In the genomic region with DNA sequence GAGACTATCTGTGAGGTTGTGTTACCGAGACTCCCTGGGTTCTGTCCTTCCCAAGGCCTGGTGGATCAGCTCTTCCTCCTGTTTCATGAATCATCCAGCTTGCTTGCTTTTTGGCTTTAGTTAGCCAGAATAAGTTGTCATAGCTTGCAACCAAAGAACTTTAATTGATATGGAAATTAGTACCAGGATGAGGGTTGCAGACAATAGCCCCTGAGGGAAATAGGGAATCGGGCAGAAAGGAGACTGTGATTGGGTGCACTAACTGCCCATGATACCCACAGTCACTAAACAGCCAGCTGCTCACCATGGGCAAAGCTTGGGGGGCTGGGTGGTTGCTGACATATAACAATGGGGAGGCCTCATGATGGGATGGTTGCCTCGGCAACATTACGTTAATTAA, we compare ENCODE assay signal across 21 cellular contexts. TPM values are rescaled to one million over a fixed set of nuclear protein-coding genes. Genes with fewer than 3 reads are reported as not detected.
DNase-seq lines count a peak whose midpoint lies in the region; ATAC-seq and TF ChIP-seq lines count a peak whose summit lies in the region.
"Had no signal": no experiment of that assay in that cellular context is flagged by ENCODE, and none has a peak within 500 bp of the region (broad histone marks: within the 10 kb centered on the region; RNA-seq: fewer than 3 reads in every experiment).

No MANE protein-coding gene starts in this region.

- TF ChIP-seq RAD21 in neural cell (conservative IDR thresholded peaks at IDR 0.05): no peak

- H3K4me3 Mint-ChIP-seq in brain: peak overlapping the region in 2 of 5 experiments; percentile 36 to 55
- H3K4me3 Mint-ChIP-seq: CD4-positive, alpha-beta memory T cell had no signal

- peak overlapping the region; percentile 45 for H3K9ac ChIP-seq in neural cell (ENCODE audit: low read length)
- H3K9ac ChIP-seq: GM23248 had no signal

- DNase-seq in NCI-H748 (lab: John Stamatoyannopoulos, UW; ENCODE audit: unreplicated experiment) (peak; percentile 7), NCI-H748 treated with DMSO at 0.1 percent for 48 hours (lab: John Stamatoyannopoulos, UW) (no peak), NCI-H1436 (lab: John Stamatoyannopoulos, UW) (peak; percentile 56), NCI-H526 treated with DMSO at 0.1 percent for 48 hours (lab: John Stamatoyannopoulos, UW) (no peak), NCI-H524 (lab: John Stamatoyannopoulos, UW) (no peak)
- DNase-seq: 8988T; ACHN; AML-193; C1 segment of cervical spinal cord; Calu3; CD4-positive, alpha-beta memory T cell; COR-L47; DMS53; DMS79 treated with DMSO at 0.1 percent for 48 hours; GM23248 had no signal

- no peaks in the 10 kb centered on the region for H3K36me3 Mint-ChIP-seq in brain
- H3K36me3 Mint-ChIP-seq: CD4-positive, alpha-beta memory T cell had no signal

- H3K4me3 ChIP-seq in neural cell (ENCODE audit: low read length): peak overlapping the region; percentile 44
- H3K4me3 ChIP-seq: A549, GM23248, HAP-1 had no signal

- TF ChIP-seq EP300 in neural cell (conservative IDR thresholded peaks at IDR 0.05; ENCODE audit: poor library complexity, severe bottlenecking): no peak

- H3K36me3 ChIP-seq in neural cell (ENCODE audit: insufficient read depth, low read length): no peaks in the 10 kb centered on the region
- H3K36me3 ChIP-seq: HAP-1 had no signal

- H3K27ac ChIP-seq in neural cell (ENCODE audit: low read length): peak overlapping the region; percentile 94
- H3K27ac ChIP-seq: A549, GM23248 had no signal

- ATAC-seq in HG02885 (IDR thresholded peaks at IDR 0.05; ENCODE audit: poor library complexity, unreplicated experiment): no peak
- ATAC-seq: A549 had no signal

- no peaks in the 10 kb centered on the region for H4K20me1 ChIP-seq in neural cell (ENCODE audit: insufficient read depth)

- H3K9me2 ChIP-seq in neural cell (ENCODE audit: insufficient read depth, low read length): no peaks in the 10 kb centered on the region

- H3K4me1 Mint-ChIP-seq in brain: peaks cover 25% of the 10 kb centered on the region
- H3K4me1 Mint-ChIP-seq: CD4-positive, alpha-beta memory T cell had no signal

- no peaks in the 10 kb centered on the region for H3K9me3 ChIP-seq in neural cell (ENCODE audit: low read length)
- H3K9me3 ChIP-seq: A549, HAP-1 had no signal

- peak overlapping the region; percentile 17 for H2AFZ ChIP-seq in neural cell (ENCODE audit: low read depth, low read length)
- H2AFZ ChIP-seq: GM23248 had no signal

- TF ChIP-seq CTCF in brain (conservative IDR thresholded peaks at IDR 0.05) (no peak), neural cell (IDR thresholded peaks at IDR 0.05; ENCODE audit: poor library complexity, severe bottlenecking) (no peak)

- H3K79me2 ChIP-seq in neural cell (replicated peaks; ENCODE audit: insufficient read depth, low read length): no peaks in the 10 kb centered on the region

- H3F3A ChIP-seq in neural cell (ENCODE audit: insufficient read depth, low read length, poor library complexity, severe bottlenecking): no peaks in the 10 kb centered on the region

- peaks cover 0 to 5% (median 0%) of the 10 kb centered on the region in 5 experiments for H3K9me3 Mint-ChIP-seq in brain

- peak overlapping the region; percentile 54 to 98 (median 89) for H3K27ac Mint-ChIP-seq in brain
- H3K27ac Mint-ChIP-seq: CD4-positive, alpha-beta memory T cell had no signal

- H3K4me2 ChIP-seq in neural cell (ENCODE audit: low read length): no peak overlapping the region
- H3K4me2 ChIP-seq: A549 had no signal

- no peaks in the 10 kb centered on the region for H3K27me3 ChIP-seq in neural cell (ENCODE audit: insufficient read depth, low read depth, low read length)

- H3K27me3 Mint-ChIP-seq in brain: peaks cover 4% of the 10 kb centered on the region

TF ChIP-seq in neural cell, 6 proteins besides CTCF, POLR2A, EP300 and RAD21:
- TF ChIP-seq SMC3 (conservative IDR thresholded peaks at IDR 0.05; ENCODE audit: poor library complexity) (no peak), TAF1 (IDR thresholded peaks at IDR 0.05; ENCODE audit: low read depth) (no peak), MXI1 (conservative IDR thresholded peaks at IDR 0.05; ENCODE audit: poor library complexity, severe bottlenecking) (no peak), EZH2 (IDR thresholded peaks at IDR 0.05; ENCODE audit: borderline replicate concordance, insufficient read depth, low read length, poor library complexity, severe bottlenecking) (no peak), POLR2AphosphoS5 (IDR thresholded peaks at IDR 0.05) (no peak)
- TF ChIP-seq, protein P1, sequence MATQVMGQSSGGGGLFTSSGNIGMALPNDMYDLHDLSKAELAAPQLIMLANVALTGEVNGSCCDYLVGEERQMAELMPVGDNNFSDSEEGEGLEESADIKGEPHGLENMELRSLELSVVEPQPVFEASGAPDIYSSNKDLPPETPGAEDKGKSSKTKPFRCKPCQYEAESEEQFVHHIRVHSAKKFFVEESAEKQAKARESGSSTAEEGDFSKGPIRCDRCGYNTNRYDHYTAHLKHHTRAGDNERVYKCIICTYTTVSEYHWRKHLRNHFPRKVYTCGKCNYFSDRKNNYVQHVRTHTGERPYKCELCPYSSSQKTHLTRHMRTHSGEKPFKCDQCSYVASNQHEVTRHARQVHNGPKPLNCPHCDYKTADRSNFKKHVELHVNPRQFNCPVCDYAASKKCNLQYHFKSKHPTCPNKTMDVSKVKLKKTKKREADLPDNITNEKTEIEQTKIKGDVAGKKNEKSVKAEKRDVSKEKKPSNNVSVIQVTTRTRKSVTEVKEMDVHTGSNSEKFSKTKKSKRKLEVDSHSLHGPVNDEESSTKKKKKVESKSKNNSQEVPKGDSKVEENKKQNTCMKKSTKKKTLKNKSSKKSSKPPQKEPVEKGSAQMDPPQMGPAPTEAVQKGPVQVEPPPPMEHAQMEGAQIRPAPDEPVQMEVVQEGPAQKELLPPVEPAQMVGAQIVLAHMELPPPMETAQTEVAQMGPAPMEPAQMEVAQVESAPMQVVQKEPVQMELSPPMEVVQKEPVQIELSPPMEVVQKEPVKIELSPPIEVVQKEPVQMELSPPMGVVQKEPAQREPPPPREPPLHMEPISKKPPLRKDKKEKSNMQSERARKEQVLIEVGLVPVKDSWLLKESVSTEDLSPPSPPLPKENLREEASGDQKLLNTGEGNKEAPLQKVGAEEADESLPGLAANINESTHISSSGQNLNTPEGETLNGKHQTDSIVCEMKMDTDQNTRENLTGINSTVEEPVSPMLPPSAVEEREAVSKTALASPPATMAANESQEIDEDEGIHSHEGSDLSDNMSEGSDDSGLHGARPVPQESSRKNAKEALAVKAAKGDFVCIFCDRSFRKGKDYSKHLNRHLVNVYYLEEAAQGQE (IDR thresholded peaks at IDR 0.05; ENCODE audit: borderline replicate concordance): no peak
TF ChIP-seq in neural cell: peak in this region for 0.

RNA-seq across cellular contexts. Expression of a gene that starts 17.7 kb away (rescaled TPM):
- polyA plus RNA-seq in brain (ENCODE audit: insufficient read depth, low read depth, low replicate concordance) (not detected), neural cell (not detected in 2 replicates)
- polyA minus RNA-seq in neural cell: not detected in 2 replicates
- polyA plus RNA-seq: A549; BJ; CD4-positive, alpha-beta memory T cell; GM23248 had no signal

RNA-seq across cellular contexts. Expression of a gene that starts 38.3 kb away (rescaled TPM):
- polyA plus RNA-seq in brain (ENCODE audit: insufficient read depth, low read depth, low replicate concordance): not detected
- polyA plus RNA-seq in neural cell: not detected in 2 replicates
- polyA minus RNA-seq in neural cell: not detected in 2 replicates
- polyA plus RNA-seq: BJ; CD4-positive, alpha-beta memory T cell had no signal

RNA-seq across cellular contexts. Expression of a gene that starts 58.9 kb away (rescaled TPM):
- polyA plus RNA-seq in brain (ENCODE audit: insufficient read depth, low read depth, low replicate concordance) (2.8 TPM), neural cell (21.3 and 24.0 TPM in 2 replicates)
- 26.5 and 27.7 TPM in 2 replicates for polyA minus RNA-seq in neural cell

Comparison
In these comparisons a context has a peak if more than half of its experiments do, and no peak if none do; other contexts are left out.
1. DNase-seq: peak in NCI-H748 (single experiment) and NCI-H1436 (single experiment); none in NCI-H748 treated with DMSO at 0.1 percent for 48 hours (single experiment), NCI-H526 treated with DMSO at 0.1 percent for 48 hours (single experiment) and NCI-H524 (0 of 2).